14 cellular contexts compared by ENCODE assay signal in the genomic region with DNA sequence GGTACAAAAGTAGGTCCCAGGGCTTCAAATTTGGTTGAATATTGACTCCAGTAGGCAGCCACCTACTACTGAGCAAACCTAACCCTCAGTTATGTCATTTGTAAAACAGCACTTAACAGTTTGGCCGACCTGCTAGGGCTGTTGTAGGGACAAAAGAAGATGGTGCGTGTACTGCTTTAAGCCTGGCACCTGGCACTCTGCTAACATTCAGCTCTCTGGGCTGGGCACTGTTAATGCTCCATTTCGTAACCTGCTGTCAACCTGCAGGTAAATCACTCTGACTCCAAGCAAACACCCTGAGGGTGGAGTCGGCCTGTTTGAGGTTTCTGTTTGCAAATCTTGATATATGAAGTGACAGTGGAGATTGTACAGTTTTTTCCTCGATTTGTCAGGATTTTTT. TPM values are rescaled to one million over a fixed set of nuclear protein-coding genes. Genes with fewer than 3 reads are reported as not detected.
DNase-seq lines count a peak whose midpoint lies in the region; ATAC-seq, FAIRE-seq and TF ChIP-seq lines count a peak whose summit lies in the region.
"Had no signal": no experiment of that assay in that cellular context is flagged by ENCODE, and none has a peak within 500 bp of the region (broad histone marks: within the 10 kb centered on the region; RNA-seq: fewer than 3 reads in every experiment).

No MANE protein-coding gene starts in this region.

- ATAC-seq in pancreas (peak; percentile 97 to 98 (median 97)), gastroesophageal sphincter (no peak), HG02852 (IDR thresholded peaks at IDR 0.05; ENCODE audit: unreplicated experiment) (no peak)
- ATAC-seq: WTC11 had no signal

- TF ChIP-seq CTCF in pancreas (IDR thresholded peaks at IDR 0.05) (no peak), gastroesophageal sphincter (IDR thresholded peaks at IDR 0.05) (no peak)

- FAIRE-seq in GM12892 (lab: Jason Lieb, UNC) (no peak), pancreas (lab: Jason Lieb, UNC) (no peak)

- DNase-seq in GM12892 (ENCODE audit: insufficient read length) (no peak), NCI-H226 (peak; percentile 3), pancreas (peak in 4 of 6 donors; percentile 72 to 85 (median 84)), HK-2 (ENCODE audit: unreplicated experiment) (no peak)
- DNase-seq in effector CD8-positive, alpha-beta T cell (lab: John Stamatoyannopoulos, UW), result no peak
- DNase-seq: activated CD8-positive, alpha-beta memory T cell treated with anti-CD3 and anti-CD28 coated beads, Interleukin-2, amount 50 U/mL, for 4 hours; BE2C; KG1; NK-92 treated with Interleukin-12 subunit alpha and Interleukin-12 subunit beta, amount 100 ng/mL, for 24 hours; SK-N-SH had no signal

- intact Hi-C loops in pancreas (cut with DNase I), result no loop called here

- 38 to 44% methylated on average over 5 of the region's 5 CpGs for whole genome bisulfite sequencing in esophagus, 2 donors
- WGBS in pancreas, 2 donors, result 11 to 13% methylated on average over 5 of the region's 5 CpGs
- WGBS in gastroesophageal sphincter (ENCODE audit: low coverage in 1 of 2), 2 donors, result 60 to 61% methylated on average over 5 of the region's 5 CpGs

- H3K36me3 ChIP-seq in esophagus (ENCODE audit: control insufficient read depth in 2 of 2, insufficient read depth in 2 of 2, low read length in 1 of 2) (peaks cover 14 to 16% of the 10 kb centered on the region in 2 donors), pancreas (peaks cover 9 to 40% (median 15%) of the 10 kb centered on the region in 3 donors), gastroesophageal sphincter (peaks cover 4 to 59% of the 10 kb centered on the region in 2 donors)

- TF ChIP-seq EP300 in gastroesophageal sphincter (IDR thresholded peaks at IDR 0.05), result no peak

- H3K27me3 ChIP-seq in esophagus (ENCODE audit: control insufficient read depth in 1 of 2, insufficient read depth in 2 of 2, low read length in 2 of 2), result no peaks in the 10 kb centered on the region
- H3K27me3 ChIP-seq in pancreas, result no peaks in the 10 kb centered on the region
- H3K27me3 ChIP-seq in gastroesophageal sphincter, result no peaks in the 10 kb centered on the region
- H3K27me3 ChIP-seq: BE2C had no signal

- H3K9me3 ChIP-seq in esophagus (ENCODE audit: control insufficient read depth in 2 of 2, insufficient read depth in 1 of 2, low read depth in 1 of 2, low read length in 1 of 2) (no peaks in the 10 kb centered on the region), pancreas (no peaks in the 10 kb centered on the region), gastroesophageal sphincter (no peaks in the 10 kb centered on the region)
- H3K9me3 ChIP-seq: BE2C, SK-N-SH had no signal

- TF ChIP-seq POLR2A in GM12892 (IDR thresholded peaks at IDR 0.05; ENCODE audit: low read depth, low read length), result 0 out of 2 replicates have a peak, but pooled peaks have one; percentile 26
- TF ChIP-seq POLR2A in gastroesophageal sphincter (IDR thresholded peaks at IDR 0.05), result no peak

- H3K4me3 ChIP-seq in esophagus (ENCODE audit: low read depth in 1 of 2, low read length in 2 of 2) (no peak overlapping the region), pancreas (peak overlapping the region in 1 of 4 donors; percentile 13), gastroesophageal sphincter (no peak overlapping the region)

- peaks cover 0 to 7% of the 10 kb centered on the region in 2 donors for H3K4me1 ChIP-seq in esophagus (ENCODE audit: control insufficient read depth in 2 of 2, insufficient read depth in 2 of 2, low read length in 1 of 2)
- H3K4me1 ChIP-seq in pancreas, result peaks cover 30 to 55% (median 52%) of the 10 kb centered on the region in 3 donors
- peaks cover 0 to 57% (median under 1%) of the 10 kb centered on the region in 3 donors for H3K4me1 ChIP-seq in gastroesophageal sphincter
- H3K4me1 ChIP-seq: BE2C had no signal

- peak overlapping the region; percentile 73 to 87 for H3K27ac ChIP-seq in esophagus (ENCODE audit: low read depth in 2 of 2, low read length in 1 of 2)
- peak overlapping the region; percentile 20 to 88 (median 64) for H3K27ac ChIP-seq in pancreas
- no peak overlapping the region for H3K27ac ChIP-seq in gastroesophageal sphincter

RNA-seq across cellular contexts. Expression of a gene that starts 7.2 kb away (rescaled TPM):
- polyA plus RNA-seq in GM12892 (2012; ENCODE audit: missing spikeins), result 21.8 TPM
- 10 to 100 TPM; 10.5 to 25.0 TPM for polyA plus RNA-seq in esophagus
- 10 to 100 TPM; 52.6 to 86.0 (median 68.2) TPM for total RNA-seq in pancreas
- 10 to 100 TPM; 24.2 to 28.9 TPM for polyA plus RNA-seq in pancreas
- 10 to 100 TPM; 31.6 to 35.5 (median 31.7) TPM for total RNA-seq in gastroesophageal sphincter

RNA-seq across cellular contexts. Expression of a gene that starts 27.0 kb away (rescaled TPM):
- 10.2 TPM for polyA plus RNA-seq in GM12892 (2012; ENCODE audit: missing spikeins)
- polyA plus RNA-seq in esophagus (1 to 10 TPM; 3.8 to 3.9 TPM), pancreas (10 to 100 TPM in 1 of 2 donors, 1 to 10 TPM in 1; 8.3 to 11.8 TPM)
- total RNA-seq in pancreas (1 to 10 TPM; 3.8 to 9.6 (median 6.2) TPM), gastroesophageal sphincter (10 to 100 TPM; 14.0 to 21.9 (median 20.9) TPM)

RNA-seq across cellular contexts. Expression of a gene that starts 46.8 kb away (rescaled TPM):
- not detected for polyA plus RNA-seq in GM12892 (2012; ENCODE audit: missing spikeins)
- 1 to 10 TPM; 1.6 to 2.0 TPM for polyA plus RNA-seq in esophagus
- total RNA-seq in pancreas, result 100 to 1,000 TPM; 174 to 262 (median 214) TPM
- 100 to 1,000 TPM; 362 to 686 TPM for polyA plus RNA-seq in pancreas
- total RNA-seq in gastroesophageal sphincter, result 100 to 1,000 TPM in 1 of 4 donors, 1 to 10 TPM in 3; 1.5 to 128 (median 4.5) TPM
- polyA plus RNA-seq: SK-N-SH had no signal

RNA-seq across cellular contexts. Expression of a gene that starts 58.9 kb away (rescaled TPM):
- polyA plus RNA-seq in GM12892 (2012; ENCODE audit: missing spikeins), result 19.0 TPM
- polyA plus RNA-seq in esophagus, result 10 to 100 TPM; 10.4 to 14.6 TPM
- 10 to 100 TPM in 5 of 6 donors, 1 to 10 TPM in 1; 9.6 to 21.2 (median 13.2) TPM for total RNA-seq in pancreas
- 10 to 100 TPM; 15.8 to 21.1 TPM for polyA plus RNA-seq in pancreas
- total RNA-seq in gastroesophageal sphincter, result 10 to 100 TPM; 18.9 to 30.2 (median 20.6) TPM

Comparison
In these comparisons a context has a peak if more than half of its experiments do, and no peak if none do; other contexts are left out.
1. DNase-seq: peak in NCI-H226 (single experiment) and pancreas (4 of 6); none in GM12892 (single experiment), effector CD8-positive, alpha-beta T cell (single experiment) and HK-2 (single experiment).
2. H3K27ac ChIP-seq: peak in esophagus (2 of 2) and pancreas (4 of 4); none in gastroesophageal sphincter (0 of 4).
3. ATAC-seq: peak in pancreas (4 of 4); none in gastroesophageal sphincter (single experiment) and HG02852 (single experiment).